8 cellular contexts compared by ENCODE assay signal in genomic region chr20:31565699-31566331, GRCh38. TPM values are rescaled to one million over a fixed set of nuclear protein-coding genes. Genes with fewer than 3 reads are reported as not detected.
DNase-seq lines count a peak whose midpoint lies in the region; ATAC-seq and TF ChIP-seq lines count a peak whose summit lies in the region.
"Had no signal": no experiment of that assay in that cellular context is flagged by ENCODE, and none has a peak within 500 bp of the region (broad histone marks: within the 10 kb centered on the region; RNA-seq: fewer than 3 reads in every experiment).

No MANE protein-coding gene starts in this region.

- TF ChIP-seq CTCF in DND-41 (IDR thresholded peaks at IDR 0.05; ENCODE audit: borderline replicate concordance, extremely low read depth, low read length, poor library complexity, severe bottlenecking) = no peak
- TF ChIP-seq CTCF in breast epithelium (IDR thresholded peaks at IDR 0.05) = no peak

- ATAC-seq in DND-41 (ENCODE audit: insufficient read depth, low read depth) (no peak), HG03025 (IDR thresholded peaks at IDR 0.05; ENCODE audit: low FRiP score, unreplicated experiment) (no peak)

- H3K36me3 ChIP-seq in DND-41 (ENCODE audit: insufficient read depth, low read length) = peaks cover 89% of the 10 kb centered on the region
- H3K36me3 ChIP-seq in breast epithelium = no peaks in the 10 kb centered on the region

- no peaks in the 10 kb centered on the region for H3K4me1 ChIP-seq in DND-41 (ENCODE audit: insufficient read depth, low read length)
- peaks cover 0 to under 1% of the 10 kb centered on the region in 2 donors for H3K4me1 ChIP-seq in breast epithelium

- no peaks in the 10 kb centered on the region for H4K20me1 ChIP-seq in DND-41 (ENCODE audit: insufficient read depth, low read length)

- no peak overlapping the region for H2AFZ ChIP-seq in DND-41 (ENCODE audit: low read depth, low read length)

- no peak overlapping the region for H3K9ac ChIP-seq in DND-41 (ENCODE audit: low read depth, low read length)

- intact Hi-C loops in breast epithelium (cut with DNase I; ENCODE audit: low total_unique reads) = no loop called here

- H3K4me3 ChIP-seq in DND-41 (ENCODE audit: low read depth in 1 of 2, low read length in 2 of 2) = no peak overlapping the region
- no peak overlapping the region for H3K4me3 ChIP-seq in breast epithelium
- no peak overlapping the region for H3K4me3 ChIP-seq in skin epidermis

- DNase-seq in DND-41 (no peak), NCI-H146 (lab: John Stamatoyannopoulos, UW) (peak; percentile 77), breast epithelium (ENCODE audit: low spot score in 2 of 2) (no peak), NCI-H2107 treated with DMSO at 0.1 percent for 48 hours (lab: John Stamatoyannopoulos, UW; ENCODE audit: unreplicated experiment) (no peak), AML-193 (lab: John Stamatoyannopoulos, UW) (no peak)
- DNase-seq: MV-4-11 had no signal

- H3K79me2 ChIP-seq in DND-41 (ENCODE audit: insufficient read depth, low read length) = no peaks in the 10 kb centered on the region

- no peak overlapping the region for H3K4me2 ChIP-seq in DND-41 (ENCODE audit: insufficient read depth, low read length)

- peak overlapping the region; percentile 16; the same call in 1 of the 2 replicates for H3K27ac ChIP-seq in DND-41 (ENCODE audit: low read length)
- peak overlapping the region; percentile 50 to 71 for H3K27ac ChIP-seq in breast epithelium
- peak overlapping the region in 15 of 21 experiments; percentile 16 to 73 (median 49) for H3K27ac ChIP-seq in skin epidermis

- TF ChIP-seq POLR2A in breast epithelium (IDR thresholded peaks at IDR 0.05) = no peak

- H3K27me3 ChIP-seq in DND-41 (ENCODE audit: insufficient read depth, low read length, poor library complexity) (no peaks in the 10 kb centered on the region), breast epithelium (no peaks in the 10 kb centered on the region)

- H3K9me3 ChIP-seq in DND-41 (ENCODE audit: insufficient read depth, low read length, severe bottlenecking) = no peaks in the 10 kb centered on the region
- no peaks in the 10 kb centered on the region for H3K9me3 ChIP-seq in breast epithelium

RNA-seq across cellular contexts. Expression of gene ID1, which starts 39.3 kb away (rescaled TPM):
- total RNA-seq in breast epithelium = 100 to 1,000 TPM; 156 to 407 (median 270) TPM

RNA-seq across cellular contexts. Expression of gene HM13, which starts 51.6 kb away (rescaled TPM):
- total RNA-seq in breast epithelium = 10 to 100 TPM; 44.2 to 73.7 (median 53.1) TPM
